Comparison of ENCODE assay signal across 21 cellular contexts in genomic region chr9:132031869-132032583, GRCh38. TPM values are rescaled to one million over a fixed set of nuclear protein-coding genes. Genes with fewer than 3 reads are reported as not detected.
DNase-seq lines count a peak whose midpoint lies in the region; ATAC-seq lines count a peak whose summit lies in the region.
"Had no signal": no experiment of that assay in that cellular context is flagged by ENCODE, and none has a peak within 500 bp of the region (broad histone marks: within the 10 kb centered on the region; RNA-seq: fewer than 3 reads in every experiment).

No MANE protein-coding gene starts in this region.

- peak; percentile 32 to 62 for ATAC-seq in activated T-cell treated with anti-CD3 and anti-CD28 coated beads, Interleukin-2, amount 50 U/mL, for 72 hours (replicated peaks in 1 of 2)
- ATAC-seq in GM21423 (IDR thresholded peaks at IDR 0.05; ENCODE audit: unreplicated experiment) (peak; percentile 46), T-helper 17 cell (no peak)
- peak; percentile 69 for ATAC-seq in stimulated activated effector memory CD8-positive, alpha-beta T cell treated with anti-CD3 and anti-CD28 coated beads, Interleukin-12 subunit alpha, Interleukin-12 subunit beta, amount 100 ng/mL, for 72 hours

- H3K36me3 Mint-ChIP-seq in activated T-cell treated with anti-CD3 and anti-CD28 coated beads, Interleukin-2, amount 50 U/mL, for 72 hours (ENCODE audit: insufficient read depth in 2 of 2): no peaks in the 10 kb centered on the region
- H3K36me3 Mint-ChIP-seq in activated T-cell treated with anti-CD3 and anti-CD28 coated beads, Interleukin-2, amount 50 U/mL, for 24 hours (ENCODE audit: low read depth): no peaks in the 10 kb centered on the region
- no peaks in the 10 kb centered on the region for H3K36me3 Mint-ChIP-seq in T-helper 17 cell (ENCODE audit: low read depth)
- no peaks in the 10 kb centered on the region for H3K36me3 Mint-ChIP-seq in stimulated activated effector memory CD8-positive, alpha-beta T cell treated with anti-CD3 and anti-CD28 coated beads, Interleukin-12 subunit alpha, Interleukin-12 subunit beta, amount 100 ng/mL, for 72 hours
- H3K36me3 Mint-ChIP-seq: IgD-negative memory B cell, WTC11 had no signal

- DNase-seq in activated T-cell treated with anti-CD3 and anti-CD28 coated beads, Interleukin-2, amount 50 U/mL, for 72 hours: no peak
- DNase-seq in activated T-cell treated with anti-CD3 and anti-CD28 coated beads, Interleukin-2, amount 50 U/mL, for 24 hours: no peak
- DNase-seq in T-helper 17 cell (no peak), NCI-H345 treated with DMSO at 0.1 percent for 48 hours (lab: John Stamatoyannopoulos, UW; ENCODE audit: unreplicated experiment) (no peak), COR-L47 (lab: John Stamatoyannopoulos, UW) (no peak), LoVo (ENCODE audit: low spot score) (no peak)
- no peak for DNase-seq in stimulated activated effector memory CD8-positive, alpha-beta T cell treated with anti-CD3 and anti-CD28 coated beads, Interleukin-12 subunit alpha, Interleukin-12 subunit beta, amount 100 ng/mL, for 72 hours (ENCODE audit: low spot score in 2 of 2)
- DNase-seq: activated CD4-positive, alpha-beta memory T cell treated with anti-CD3 and anti-CD28 coated beads, Interleukin-2, amount 10 ng/mL, durations not matched to agents 7 days and 5 days; activated gamma-delta T cell treated with Interleukin-2 at 50 U/mL for 16 hours; brain microvascular endothelial cell; DND-41; mammary epithelial cell; NCI-H146; NCI-H526 treated with DMSO at 0.1 percent for 48 hours; occipital lobe; stimulated activated CD4-positive, alpha-beta T cell treated with anti-CD3 and anti-CD28 coated beads, Interleukin-1b, Interleukin-23, amount 100 ng/mL, for 48 hours; T-helper 9 cell had no signal

- H3K4me3 Mint-ChIP-seq in activated T-cell treated with anti-CD3 and anti-CD28 coated beads, Interleukin-2, amount 50 U/mL, for 72 hours: no peak overlapping the region
- no peak overlapping the region for H3K4me3 Mint-ChIP-seq in activated T-cell treated with anti-CD3 and anti-CD28 coated beads, Interleukin-2, amount 50 U/mL, for 24 hours
- no peak overlapping the region for H3K4me3 Mint-ChIP-seq in T-helper 17 cell
- H3K4me3 Mint-ChIP-seq in stimulated activated effector memory CD8-positive, alpha-beta T cell treated with anti-CD3 and anti-CD28 coated beads, Interleukin-12 subunit alpha, Interleukin-12 subunit beta, amount 100 ng/mL, for 72 hours: no peak overlapping the region
- H3K4me3 Mint-ChIP-seq: activated CD4-positive, alpha-beta memory T cell treated with anti-CD3 and anti-CD28 coated beads, Interleukin-2, amount 10 ng/mL, durations not matched to agents 7 days and 5 days; GM23338; WTC11 had no signal

- peaks cover 69% of the 10 kb centered on the region for H3K4me1 Mint-ChIP-seq in activated T-cell treated with anti-CD3 and anti-CD28 coated beads, Interleukin-2, amount 50 U/mL, for 72 hours (ENCODE audit: low read depth)
- H3K4me1 Mint-ChIP-seq in activated T-cell treated with anti-CD3 and anti-CD28 coated beads, Interleukin-2, amount 50 U/mL, for 24 hours (ENCODE audit: low read depth): peaks cover 62% of the 10 kb centered on the region
- H3K4me1 Mint-ChIP-seq in T-helper 17 cell: peaks cover 43% of the 10 kb centered on the region
- H3K4me1 Mint-ChIP-seq in stimulated activated effector memory CD8-positive, alpha-beta T cell treated with anti-CD3 and anti-CD28 coated beads, Interleukin-12 subunit alpha, Interleukin-12 subunit beta, amount 100 ng/mL, for 72 hours: peaks cover 77% of the 10 kb centered on the region

- no peaks in the 10 kb centered on the region for H3K27me3 Mint-ChIP-seq in activated T-cell treated with anti-CD3 and anti-CD28 coated beads, Interleukin-2, amount 50 U/mL, for 72 hours (ENCODE audit: low read depth)
- no peaks in the 10 kb centered on the region for H3K27me3 Mint-ChIP-seq in activated T-cell treated with anti-CD3 and anti-CD28 coated beads, Interleukin-2, amount 50 U/mL, for 24 hours
- H3K27me3 Mint-ChIP-seq in T-helper 17 cell: no peaks in the 10 kb centered on the region
- H3K27me3 Mint-ChIP-seq: activated CD4-positive, alpha-beta memory T cell treated with anti-CD3 and anti-CD28 coated beads, Interleukin-2, amount 10 ng/mL, durations not matched to agents 7 days and 5 days; IgD-negative memory B cell had no signal

- H3K27ac Mint-ChIP-seq in activated T-cell treated with anti-CD3 and anti-CD28 coated beads, Interleukin-2, amount 50 U/mL, for 72 hours: no peak overlapping the region
- H3K27ac Mint-ChIP-seq in activated T-cell treated with anti-CD3 and anti-CD28 coated beads, Interleukin-2, amount 50 U/mL, for 24 hours: no peak overlapping the region
- H3K27ac Mint-ChIP-seq in T-helper 17 cell: peak overlapping the region; percentile 27
- H3K27ac Mint-ChIP-seq in stimulated activated effector memory CD8-positive, alpha-beta T cell treated with anti-CD3 and anti-CD28 coated beads, Interleukin-12 subunit alpha, Interleukin-12 subunit beta, amount 100 ng/mL, for 72 hours: no peak overlapping the region
- H3K27ac Mint-ChIP-seq: activated CD4-positive, alpha-beta memory T cell treated with anti-CD3 and anti-CD28 coated beads, Interleukin-2, amount 10 ng/mL, durations not matched to agents 7 days and 5 days; GM23338; WTC11 had no signal

- H3K9me3 ChIP-seq in T-helper 17 cell (ENCODE audit: control insufficient read depth, low read length, poor library complexity, severe bottlenecking): no peaks in the 10 kb centered on the region

- H3K9me3 Mint-ChIP-seq in activated T-cell treated with anti-CD3 and anti-CD28 coated beads, Interleukin-2, amount 50 U/mL, for 72 hours: no peaks in the 10 kb centered on the region
- H3K9me3 Mint-ChIP-seq in activated T-cell treated with anti-CD3 and anti-CD28 coated beads, Interleukin-2, amount 50 U/mL, for 24 hours: no peaks in the 10 kb centered on the region
- no peaks in the 10 kb centered on the region for H3K9me3 Mint-ChIP-seq in stimulated activated effector memory CD8-positive, alpha-beta T cell treated with anti-CD3 and anti-CD28 coated beads, Interleukin-12 subunit alpha, Interleukin-12 subunit beta, amount 100 ng/mL, for 72 hours
- H3K9me3 Mint-ChIP-seq: activated CD4-positive, alpha-beta memory T cell treated with anti-CD3 and anti-CD28 coated beads, Interleukin-2, amount 10 ng/mL, durations not matched to agents 7 days and 5 days; GM23338; IgD-negative memory B cell; WTC11 had no signal

RNA-seq across cellular contexts. Expression of gene MED27, which starts 47.6 kb away (rescaled TPM):
- total RNA-seq in activated T-cell treated with anti-CD3 and anti-CD28 coated beads, Interleukin-2, amount 50 U/mL, for 72 hours: 10 to 100 TPM; 29.0 to 30.5 TPM
- total RNA-seq in T-helper 17 cell: 10 to 100 TPM; 19.2 to 28.9 TPM
